1 cellular context compared by ENCODE assay signal in the genomic region with DNA sequence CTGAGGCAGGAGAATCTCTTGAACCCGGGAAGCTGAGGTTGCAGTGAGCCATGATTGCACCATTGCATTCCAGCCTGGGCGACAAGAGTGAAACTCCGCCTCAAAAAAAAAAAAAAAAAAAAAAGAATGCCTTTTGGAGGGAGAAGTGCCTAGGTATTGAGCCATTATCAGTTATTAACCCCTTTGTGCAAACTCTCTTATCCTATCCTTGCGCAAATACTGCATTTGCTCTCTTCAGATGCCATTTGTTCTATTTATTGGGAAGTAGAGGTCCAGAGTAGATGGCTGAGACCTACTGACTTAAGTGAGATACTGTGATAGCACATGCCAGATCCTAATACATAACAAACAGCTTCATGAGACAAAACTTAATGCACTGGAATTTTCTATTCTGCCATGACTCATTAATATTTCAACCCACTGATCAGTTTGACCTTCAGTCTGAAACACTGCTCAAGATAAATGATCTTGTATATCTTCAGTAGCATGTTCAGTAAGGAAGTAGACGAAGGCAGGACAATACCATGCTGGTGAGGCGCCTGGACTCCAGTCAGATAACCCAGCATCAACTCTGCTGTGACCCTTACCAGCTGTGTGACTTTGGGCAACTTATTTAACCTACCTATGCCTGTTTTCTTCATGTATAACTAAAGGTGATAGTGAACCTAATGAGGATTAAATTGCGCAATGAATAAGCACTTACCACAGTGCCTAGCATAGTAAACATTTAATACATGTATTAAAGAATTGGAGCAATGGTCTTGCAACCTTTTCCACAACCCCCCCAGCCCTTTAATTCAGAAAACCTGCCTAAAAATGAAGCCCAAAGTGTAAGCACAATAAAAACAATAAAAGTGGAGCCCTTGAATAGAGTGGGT.
TF ChIP-seq lines count a peak whose summit lies in the region.

No MANE protein-coding gene starts in this region.

TF ChIP-seq in K562, 482 proteins besides CTCF, POLR2A, EP300 and RAD21:
- TF ChIP-seq, protein P1, sequence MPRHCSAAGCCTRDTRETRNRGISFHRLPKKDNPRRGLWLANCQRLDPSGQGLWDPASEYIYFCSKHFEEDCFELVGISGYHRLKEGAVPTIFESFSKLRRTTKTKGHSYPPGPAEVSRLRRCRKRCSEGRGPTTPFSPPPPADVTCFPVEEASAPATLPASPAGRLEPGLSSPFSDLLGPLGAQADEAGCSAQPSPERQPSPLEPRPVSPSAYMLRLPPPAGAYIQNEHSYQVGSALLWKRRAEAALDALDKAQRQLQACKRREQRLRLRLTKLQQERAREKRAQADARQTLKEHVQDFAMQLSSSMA (CRISPR knock-in tag; IDR thresholded peaks at IDR 0.05): no peak
- peak; percentile 54; the same call in 1 of the 2 replicates for TF ChIP-seq CEBPG (CRISPR knock-in tag; IDR thresholded peaks at IDR 0.05)
- TF ChIP-seq CEBPG (tag; conservative IDR thresholded peaks at IDR 0.05 in 1 of 2, IDR thresholded peaks at IDR 0.05 in 1 of 2): peak; percentile 65 to 86
- 0 out of 2 replicates have a peak, but pooled peaks have one; percentile 17 for TF ChIP-seq IRF9 (tag; IDR thresholded peaks at IDR 0.05)
- TF ChIP-seq CEBPB (tag; IDR thresholded peaks at IDR 0.05): peak; percentile 94
- TF ChIP-seq CBFA2T3 (IDR thresholded peaks at IDR 0.05): 0 out of 2 replicates have a peak, but pooled peaks have one; percentile 3
- no peak for TF ChIP-seq CLOCK (CRISPR knock-in tag; IDR thresholded peaks at IDR 0.05; ENCODE audit: borderline replicate concordance)
